In genomic region chr2:151391436-151391835, GRCh38 we compare ENCODE assay signal across 24 cellular contexts. TPM values are rescaled to one million over a fixed set of nuclear protein-coding genes. Genes with fewer than 3 reads are reported as not detected.
"Had no signal": no experiment of that assay in that cellular context is flagged by ENCODE, and none has a peak within 500 bp of the region (broad histone marks: within the 10 kb centered on the region; RNA-seq: fewer than 3 reads in every experiment).

No MANE protein-coding gene starts in this region.

- DNase-seq: colonic mucosa; cortex of kidney; effector CD8-positive, alpha-beta T cell; effector memory CD8-positive, alpha-beta T cell; endodermal cell; erythroblast; esophagus squamous epithelium; foreskin fibroblast; foreskin melanocyte; gastrocnemius medialis; glutamatergic neuron; head of caudate nucleus; heart right ventricle; hippocampal formation; left cardiac atrium; left lung; left ventricle myocardium superior; lower lobe of right lung; mesendoderm; midbrain; naive thymus-derived CD4-positive, alpha-beta T cell had no signal

- H3K9me3 ChIP-seq: colonic mucosa, esophagus squamous epithelium, gastrocnemius medialis, left lung, lower lobe of right lung had no signal

- H3K4me1 ChIP-seq: colonic mucosa, esophagus squamous epithelium, gastrocnemius medialis, heart right ventricle, left lung, lower lobe of right lung had no signal

- ATAC-seq: effector memory CD8-positive, alpha-beta T cell; esophagus mucosa; gastrocnemius medialis; heart right ventricle; left cardiac atrium; left lung; left ventricle myocardium superior; lower lobe of right lung; naive thymus-derived CD4-positive, alpha-beta T cell had no signal

- H3K4me3 ChIP-seq: colonic mucosa, esophagus squamous epithelium, gastrocnemius medialis, heart right ventricle, left lung, lower lobe of right lung had no signal

- H3K36me3 ChIP-seq: colonic mucosa, esophagus squamous epithelium, gastrocnemius medialis, heart right ventricle, left lung, lower lobe of right lung had no signal

- H3K27ac ChIP-seq: colonic mucosa, epithelial cell of prostate, esophagus squamous epithelium, gastrocnemius medialis, heart right ventricle, left lung, lower lobe of right lung had no signal

- H3K27me3 ChIP-seq: colonic mucosa, esophagus squamous epithelium, gastrocnemius medialis, heart right ventricle, left lung had no signal

RNA-seq across cellular contexts. Expression of gene TNFAIP6, which starts 34.0 kb away (rescaled TPM):
- total RNA-seq: dermis microvascular lymphatic vessel endothelial cell, endodermal cell had no signal
